In the genomic region with DNA sequence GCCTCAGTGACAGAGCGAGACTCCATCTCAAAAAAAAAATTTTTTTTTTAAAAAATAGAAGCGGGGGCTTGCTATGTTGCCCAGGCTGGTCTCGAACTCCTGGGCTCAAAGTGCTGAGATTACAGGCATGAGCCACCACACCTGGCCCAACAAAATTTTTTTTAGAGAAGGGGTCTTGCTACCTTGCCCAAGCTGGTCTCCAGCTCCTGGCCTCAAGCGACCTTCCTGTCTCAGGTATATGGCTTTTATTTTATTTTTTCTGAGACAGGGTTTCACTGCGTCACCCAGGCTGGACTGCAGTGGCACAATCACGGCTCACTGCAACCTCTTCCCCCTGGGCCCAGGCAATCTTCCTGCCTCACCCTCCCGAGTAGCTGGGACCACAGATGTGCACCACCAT, we compare ENCODE assay signal across 1 cellular context.
TF ChIP-seq lines count a peak whose summit lies in the region.

No MANE protein-coding gene starts in this region.

TF ChIP-seq in SK-N-SH, 30 proteins besides CTCF, POLR2A, EP300 and RAD21 (continued from another document):
- TF ChIP-seq, protein P1, sequence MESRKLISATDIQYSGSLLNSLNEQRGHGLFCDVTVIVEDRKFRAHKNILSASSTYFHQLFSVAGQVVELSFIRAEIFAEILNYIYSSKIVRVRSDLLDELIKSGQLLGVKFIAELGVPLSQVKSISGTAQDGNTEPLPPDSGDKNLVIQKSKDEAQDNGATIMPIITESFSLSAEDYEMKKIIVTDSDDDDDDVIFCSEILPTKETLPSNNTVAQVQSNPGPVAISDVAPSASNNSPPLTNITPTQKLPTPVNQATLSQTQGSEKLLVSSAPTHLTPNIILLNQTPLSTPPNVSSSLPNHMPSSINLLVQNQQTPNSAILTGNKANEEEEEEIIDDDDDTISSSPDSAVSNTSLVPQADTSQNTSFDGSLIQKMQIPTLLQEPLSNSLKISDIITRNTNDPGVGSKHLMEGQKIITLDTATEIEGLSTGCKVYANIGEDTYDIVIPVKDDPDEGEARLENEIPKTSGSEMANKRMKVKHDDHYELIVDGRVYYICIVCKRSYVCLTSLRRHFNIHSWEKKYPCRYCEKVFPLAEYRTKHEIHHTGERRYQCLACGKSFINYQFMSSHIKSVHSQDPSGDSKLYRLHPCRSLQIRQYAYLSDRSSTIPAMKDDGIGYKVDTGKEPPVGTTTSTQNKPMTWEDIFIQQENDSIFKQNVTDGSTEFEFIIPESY (IDR thresholded peaks at IDR 0.05; ENCODE audit: borderline replicate concordance, low read depth), result no peak
- TF ChIP-seq GABPA (IDR thresholded peaks at IDR 0.05; ENCODE audit: low read depth), result no peak
- TF ChIP-seq TEAD4 (IDR thresholded peaks at IDR 0.05; ENCODE audit: borderline replicate concordance, insufficient read depth), result no peak
- TF ChIP-seq, protein P2, sequence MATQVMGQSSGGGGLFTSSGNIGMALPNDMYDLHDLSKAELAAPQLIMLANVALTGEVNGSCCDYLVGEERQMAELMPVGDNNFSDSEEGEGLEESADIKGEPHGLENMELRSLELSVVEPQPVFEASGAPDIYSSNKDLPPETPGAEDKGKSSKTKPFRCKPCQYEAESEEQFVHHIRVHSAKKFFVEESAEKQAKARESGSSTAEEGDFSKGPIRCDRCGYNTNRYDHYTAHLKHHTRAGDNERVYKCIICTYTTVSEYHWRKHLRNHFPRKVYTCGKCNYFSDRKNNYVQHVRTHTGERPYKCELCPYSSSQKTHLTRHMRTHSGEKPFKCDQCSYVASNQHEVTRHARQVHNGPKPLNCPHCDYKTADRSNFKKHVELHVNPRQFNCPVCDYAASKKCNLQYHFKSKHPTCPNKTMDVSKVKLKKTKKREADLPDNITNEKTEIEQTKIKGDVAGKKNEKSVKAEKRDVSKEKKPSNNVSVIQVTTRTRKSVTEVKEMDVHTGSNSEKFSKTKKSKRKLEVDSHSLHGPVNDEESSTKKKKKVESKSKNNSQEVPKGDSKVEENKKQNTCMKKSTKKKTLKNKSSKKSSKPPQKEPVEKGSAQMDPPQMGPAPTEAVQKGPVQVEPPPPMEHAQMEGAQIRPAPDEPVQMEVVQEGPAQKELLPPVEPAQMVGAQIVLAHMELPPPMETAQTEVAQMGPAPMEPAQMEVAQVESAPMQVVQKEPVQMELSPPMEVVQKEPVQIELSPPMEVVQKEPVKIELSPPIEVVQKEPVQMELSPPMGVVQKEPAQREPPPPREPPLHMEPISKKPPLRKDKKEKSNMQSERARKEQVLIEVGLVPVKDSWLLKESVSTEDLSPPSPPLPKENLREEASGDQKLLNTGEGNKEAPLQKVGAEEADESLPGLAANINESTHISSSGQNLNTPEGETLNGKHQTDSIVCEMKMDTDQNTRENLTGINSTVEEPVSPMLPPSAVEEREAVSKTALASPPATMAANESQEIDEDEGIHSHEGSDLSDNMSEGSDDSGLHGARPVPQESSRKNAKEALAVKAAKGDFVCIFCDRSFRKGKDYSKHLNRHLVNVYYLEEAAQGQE (IDR thresholded peaks at IDR 0.05; ENCODE audit: low read depth, low read length), result no peak
- TF ChIP-seq TAF1 (IDR thresholded peaks at IDR 0.05; ENCODE audit: borderline replicate concordance, low read depth, low read length), result no peak
- TF ChIP-seq FOXM1 (IDR thresholded peaks at IDR 0.05; ENCODE audit: low read depth), result no peak
- TF ChIP-seq ELF1 (IDR thresholded peaks at IDR 0.05), result no peak
- TF ChIP-seq, protein P3, sequence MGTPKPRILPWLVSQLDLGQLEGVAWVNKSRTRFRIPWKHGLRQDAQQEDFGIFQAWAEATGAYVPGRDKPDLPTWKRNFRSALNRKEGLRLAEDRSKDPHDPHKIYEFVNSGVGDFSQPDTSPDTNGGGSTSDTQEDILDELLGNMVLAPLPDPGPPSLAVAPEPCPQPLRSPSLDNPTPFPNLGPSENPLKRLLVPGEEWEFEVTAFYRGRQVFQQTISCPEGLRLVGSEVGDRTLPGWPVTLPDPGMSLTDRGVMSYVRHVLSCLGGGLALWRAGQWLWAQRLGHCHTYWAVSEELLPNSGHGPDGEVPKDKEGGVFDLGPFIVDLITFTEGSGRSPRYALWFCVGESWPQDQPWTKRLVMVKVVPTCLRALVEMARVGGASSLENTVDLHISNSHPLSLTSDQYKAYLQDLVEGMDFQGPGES (IDR thresholded peaks at IDR 0.05; ENCODE audit: low read depth, low read length), result no peak
- TF ChIP-seq RFX5 (IDR thresholded peaks at IDR 0.05; ENCODE audit: low read length), result no peak
- TF ChIP-seq FOXJ3 (CRISPR knock-in tag; IDR thresholded peaks at IDR 0.05), result no peak
